25 cellular contexts compared by ENCODE assay signal in genomic region chr12:19066471-19067001, GRCh38.
DNase-seq lines count a peak whose midpoint lies in the region; ATAC-seq and TF ChIP-seq lines count a peak whose summit lies in the region.
"Had no signal": no experiment of that assay in that cellular context is flagged by ENCODE, and none has a peak within 500 bp of the region (broad histone marks: within the 10 kb centered on the region; RNA-seq: fewer than 3 reads in every experiment).

No MANE protein-coding gene starts in this region.

- H3K79me2 ChIP-seq in mammary epithelial cell (ENCODE audit: insufficient read depth, low read length) = no peaks in the 10 kb centered on the region

- H3K27me3 ChIP-seq in mammary epithelial cell (ENCODE audit: insufficient read depth, low read length) = no peaks in the 10 kb centered on the region
- no peaks in the 10 kb centered on the region for H3K27me3 ChIP-seq in breast epithelium
- H3K27me3 ChIP-seq: heart right ventricle, neutrophil had no signal

- H3K27me3 Mint-ChIP-seq in glutamatergic neuron (ENCODE audit: unreplicated experiment) = no peaks in the 10 kb centered on the region
- no peaks in the 10 kb centered on the region for H3K27me3 Mint-ChIP-seq in nephron (ENCODE audit: low read depth)
- H3K27me3 Mint-ChIP-seq: B cell had no signal

- no peak for DNase-seq in mammary epithelial cell
- DNase-seq in breast epithelium (ENCODE audit: low spot score in 2 of 2) = no peak
- no peak for DNase-seq in glutamatergic neuron
- no peak for DNase-seq in mesenteric fat pad (ENCODE audit: low spot score)
- DNase-seq in left cardiac atrium = no peak
- DNase-seq: activated gamma-delta T cell; heart right ventricle; IMR-90; left ventricle myocardium inferior; NCI-H1092; NCI-H2029; NCI-H446; NK-92 treated with Interleukin-12 subunit alpha and Interleukin-12 subunit beta, amount 100 ng/mL, for 24 hours; psoas muscle; SHP77 treated with DMSO at 0.1 percent for 48 hours; stimulated activated CD4-positive, alpha-beta T cell treated with anti-CD3 and anti-CD28 coated beads, Interleukin-1b, Interleukin-23, amount 100 ng/mL, for 48 hours had no signal

- CTCF ChIA-PET in mammary epithelial cell (lab: Charles Lee; ENCODE audit: low non-redundant PET) = no interaction called here

- H2AFZ ChIP-seq in mammary epithelial cell (ENCODE audit: low read depth, low read length) = peak overlapping the region; percentile 15

- H3K9me3 ChIP-seq in mammary epithelial cell (replicated peaks; ENCODE audit: insufficient read depth, low read length) (no peaks in the 10 kb centered on the region), breast epithelium (no peaks in the 10 kb centered on the region)
- H3K9me3 ChIP-seq: A549, left ventricle myocardium inferior, neutrophil, psoas muscle had no signal

- no peaks in the 10 kb centered on the region for H4K20me1 ChIP-seq in mammary epithelial cell (ENCODE audit: insufficient read depth, low read length)

- H3K4me1 Mint-ChIP-seq in glutamatergic neuron (ENCODE audit: low read depth, unreplicated experiment) (peaks cover 26% of the 10 kb centered on the region), nephron (peaks cover 15% of the 10 kb centered on the region)
- H3K4me1 Mint-ChIP-seq: B cell had no signal

- peaks cover 8% of the 10 kb centered on the region for H3K9me3 Mint-ChIP-seq in glutamatergic neuron (ENCODE audit: unreplicated experiment)
- no peaks in the 10 kb centered on the region for H3K9me3 Mint-ChIP-seq in nephron

- intact Hi-C loops in mammary epithelial cell (cut with micrococcal nuclease) = no loop called here
- intact Hi-C loops in breast epithelium (cut with DNase I; ENCODE audit: low total_unique reads) = loop anchor here (5.0 kb wide), 1 partner anchor 596 kb away; no protein-coding TSS in a partner anchor
- intact Hi-C loops in left cardiac atrium (cut with DNase I) = no loop called here

- in situ Hi-C loops in mammary epithelial cell (cut with MboI; ENCODE audit: low sequenced_read_pairs in 2 of 2) = no loop called here

- H3K4me1 ChIP-seq in mammary epithelial cell (ENCODE audit: insufficient read depth, low read length) = no peaks in the 10 kb centered on the region
- no peaks in the 10 kb centered on the region for H3K4me1 ChIP-seq in breast epithelium
- H3K4me1 ChIP-seq: A549, heart right ventricle, left ventricle myocardium inferior, psoas muscle had no signal

- peak overlapping the region; percentile 9 for H3K4me3 Mint-ChIP-seq in glutamatergic neuron (ENCODE audit: unreplicated experiment)
- H3K4me3 Mint-ChIP-seq in nephron = no peak overlapping the region
- H3K4me3 Mint-ChIP-seq: B cell had no signal

- dilution Hi-C loops in mammary epithelial cell (cut with HindIII; ENCODE audit: low sequenced_read_pairs) = no loop called here

- H3K4me2 ChIP-seq in mammary epithelial cell (ENCODE audit: insufficient read depth, low read depth, low read length) = no peak overlapping the region
- H3K4me2 ChIP-seq: A549 had no signal

- TF ChIP-seq CTCF in mammary epithelial cell (conservative IDR thresholded peaks at IDR 0.05 in 1 of 2, IDR thresholded peaks at IDR 0.05 in 1 of 2; ENCODE audit: extremely low read depth in 1 of 2, insufficient read depth in 1 of 2, low read depth in 1 of 2, low read length in 2 of 2) (no peak), breast epithelium (IDR thresholded peaks at IDR 0.05) (no peak), glutamatergic neuron (IDR thresholded peaks at IDR 0.05; ENCODE audit: partially characterized antibody, unreplicated experiment) (no peak), nephron (IDR thresholded peaks at IDR 0.05; ENCODE audit: unreplicated experiment in 3 of 3) (no peak)

- no peak overlapping the region for H3K9ac ChIP-seq in mammary epithelial cell (ENCODE audit: insufficient read depth, low read length)

- H3K36me3 ChIP-seq in mammary epithelial cell (ENCODE audit: insufficient read depth, low read length) = no peaks in the 10 kb centered on the region
- H3K36me3 ChIP-seq in breast epithelium = no peaks in the 10 kb centered on the region
- H3K36me3 ChIP-seq: heart right ventricle, left ventricle myocardium inferior, neutrophil had no signal

- no TSS peak for BruUV-seq in mammary epithelial cell (replicated peaks; lab: Mats Ljungman, UMichigan)

- no peak for TF ChIP-seq POLR2A in breast epithelium (IDR thresholded peaks at IDR 0.05)

- H3K4me3 ChIP-seq in mammary epithelial cell (replicated peaks in 1 of 3; ENCODE audit: insufficient read depth in 1 of 3, low read depth in 2 of 3, low read length in 3 of 3) (no peak overlapping the region), breast epithelium (no peak overlapping the region)
- H3K4me3 ChIP-seq: A549, heart right ventricle, left ventricle myocardium inferior, psoas muscle, skin epidermis had no signal

- WGBS in mammary epithelial cell (ENCODE audit: low coverage, missing lambda C conversion rate) = 67% methylated on average over 3 of the region's 3 CpGs

- H3K27ac ChIP-seq in mammary epithelial cell (ENCODE audit: insufficient read depth, low read depth, low read length) = no peak overlapping the region
- no peak overlapping the region for H3K27ac ChIP-seq in breast epithelium
- H3K27ac ChIP-seq: A549, epithelial cell of prostate, heart right ventricle, left ventricle myocardium inferior, neutrophil, psoas muscle, skin epidermis had no signal

- peak overlapping the region; percentile 93 for H3K27ac Mint-ChIP-seq in glutamatergic neuron (ENCODE audit: unreplicated experiment)
- peak overlapping the region; percentile 57 to 81 (median 72) for H3K27ac Mint-ChIP-seq in nephron
- H3K27ac Mint-ChIP-seq: B cell had no signal

- no peak for ATAC-seq in GM18517 (IDR thresholded peaks at IDR 0.05; ENCODE audit: unreplicated experiment)
- no peak for ATAC-seq in GM19395 (IDR thresholded peaks at IDR 0.05; ENCODE audit: unreplicated experiment)
- ATAC-seq in left cardiac atrium = no peak
- ATAC-seq: A549, HCT116, heart right ventricle, psoas muscle had no signal

- H3K36me3 Mint-ChIP-seq in glutamatergic neuron (ENCODE audit: unreplicated experiment) (no peaks in the 10 kb centered on the region), nephron (ENCODE audit: low read depth) (no peaks in the 10 kb centered on the region)
